ENCODE assay signal across 8 cellular contexts in the genomic region with DNA sequence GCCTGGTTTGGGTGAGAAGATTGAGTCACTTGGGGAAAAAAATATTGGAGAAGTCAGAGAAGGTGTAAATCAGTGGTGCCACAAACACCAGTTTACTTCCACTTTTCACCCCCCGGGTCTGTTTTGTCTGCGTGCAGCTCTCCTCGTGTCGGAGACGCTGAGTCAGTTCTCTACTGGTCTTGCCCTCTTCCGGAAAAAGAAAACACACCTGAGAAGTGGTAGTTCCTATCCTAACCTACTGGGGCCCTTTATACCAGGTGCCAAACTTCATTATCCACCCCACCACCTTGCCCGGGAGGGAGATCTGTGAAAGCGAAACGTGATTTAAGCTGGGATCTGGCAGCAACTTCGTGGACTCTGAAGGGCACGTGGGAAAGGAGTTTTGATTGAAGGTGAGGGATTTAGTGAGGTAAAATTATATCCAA. TPM values are rescaled to one million over a fixed set of nuclear protein-coding genes. Genes with fewer than 3 reads are reported as not detected.
DNase-seq lines count a peak whose midpoint lies in the region; ATAC-seq and TF ChIP-seq lines count a peak whose summit lies in the region.

No MANE protein-coding gene starts in this region.

- peak overlapping the region; percentile 90 for H3K27ac ChIP-seq in KMS-11

- no peaks in the 10 kb centered on the region for H3K27me3 Mint-ChIP-seq in T-helper 1 cell treated with Interleukin-12 subunit alpha and Interleukin-12 subunit beta and Interleukin-4 antibody, amounts not matched to agents 30 μg/mL and 1 μg/mL, for 36 hours (ENCODE audit: low read depth)
- peaks cover 22% of the 10 kb centered on the region for H3K27me3 Mint-ChIP-seq in brain

- H3K4me3 Mint-ChIP-seq in T-helper 1 cell treated with Interleukin-12 subunit alpha and Interleukin-12 subunit beta and Interleukin-4 antibody, amounts not matched to agents 30 μg/mL and 1 μg/mL, for 36 hours = peak overlapping the region; percentile 99
- peak overlapping the region; percentile 91 to 100 (median 97) for H3K4me3 Mint-ChIP-seq in brain

- peak; percentile 48 for ATAC-seq in GM21717 (IDR thresholded peaks at IDR 0.05; ENCODE audit: unreplicated experiment)

- peak overlapping the region; percentile 93 for H2AFZ ChIP-seq in KMS-11 (ENCODE audit: low read depth)

- peaks cover 38% of the 10 kb centered on the region for H3K36me3 Mint-ChIP-seq in T-helper 1 cell treated with Interleukin-12 subunit alpha and Interleukin-12 subunit beta and Interleukin-4 antibody, amounts not matched to agents 30 μg/mL and 1 μg/mL, for 36 hours (ENCODE audit: low read depth)
- H3K36me3 Mint-ChIP-seq in brain = peaks cover 9% of the 10 kb centered on the region

- H3K27ac Mint-ChIP-seq in T-helper 1 cell treated with Interleukin-12 subunit alpha and Interleukin-12 subunit beta and Interleukin-4 antibody, amounts not matched to agents 30 μg/mL and 1 μg/mL, for 36 hours = peak overlapping the region; percentile 95
- H3K27ac Mint-ChIP-seq in brain = peak overlapping the region; percentile 91 to 99 (median 99)

- in situ Hi-C loops in G401 (cut with HindIII; ENCODE audit: low sequenced_read_pairs) = no loop called here

- DNase-seq in G401 (ENCODE audit: low spot score) (peak; percentile 46), kidney tubule cell (ENCODE audit: low spot score) (peak; percentile 91), T1000 (lab: John Stamatoyannopoulos, UW) (no peak)
- peak; percentile 48 to 86 for DNase-seq in stimulated activated CD4-positive, alpha-beta T cell treated with anti-CD3 and anti-CD28 coated beads, Interleukin-4, amount 100 ng/mL, for 4 hours

- H3K79me2 ChIP-seq in KMS-11 (ENCODE audit: insufficient read depth, low read depth) = peaks cover 40% of the 10 kb centered on the region

- H3K9ac ChIP-seq in KMS-11 = peak overlapping the region; percentile 95

- peaks cover 31% of the 10 kb centered on the region for H4K20me1 ChIP-seq in KMS-11 (ENCODE audit: insufficient read depth)

- peaks cover 38% of the 10 kb centered on the region for H3K4me1 ChIP-seq in KMS-11 (ENCODE audit: low read depth, poor library complexity, severe bottlenecking)

- H3K4me1 Mint-ChIP-seq in T-helper 1 cell treated with Interleukin-12 subunit alpha and Interleukin-12 subunit beta and Interleukin-4 antibody, amounts not matched to agents 30 μg/mL and 1 μg/mL, for 36 hours (ENCODE audit: low read depth) = peaks cover 38% of the 10 kb centered on the region
- peaks cover 59% of the 10 kb centered on the region for H3K4me1 Mint-ChIP-seq in brain

- H3K36me3 ChIP-seq in KMS-11 (ENCODE audit: insufficient read depth) = no peaks in the 10 kb centered on the region

- TF ChIP-seq CTCF in KMS-11 (conservative IDR thresholded peaks at IDR 0.05; ENCODE audit: low read depth, low read length) (peak; percentile 5; the same call in 1 of the 2 replicates), brain (conservative IDR thresholded peaks at IDR 0.05) (no peak)

- H3K4me3 ChIP-seq in KMS-11 (IDR thresholded peaks at IDR 0.05; ENCODE audit: insufficient read depth, low read depth, low read length) = peak overlapping the region; percentile 66

- H3K4me2 ChIP-seq in KMS-11 = peak overlapping the region; percentile 58

- no peaks in the 10 kb centered on the region for H3K9me3 Mint-ChIP-seq in T-helper 1 cell treated with Interleukin-12 subunit alpha and Interleukin-12 subunit beta and Interleukin-4 antibody, amounts not matched to agents 30 μg/mL and 1 μg/mL, for 36 hours
- H3K9me3 Mint-ChIP-seq in brain = peaks cover 0 to 6% (median 0%) of the 10 kb centered on the region in 5 experiments

- no peaks in the 10 kb centered on the region for H3K27me3 ChIP-seq in KMS-11 (ENCODE audit: insufficient read depth, low read depth)

RNA-seq across cellular contexts. Expression of a gene that starts 0.9 kb away (rescaled TPM):
- 65.2 and 81.9 TPM in 2 replicates for total RNA-seq in G401 (2014; rRNA removed; shearing (Covaris generic))
- polyA plus RNA-seq in brain (ENCODE audit: insufficient read depth, low read depth, low replicate concordance) = 74.5 TPM
